ENCODE assay signal across 8 cellular contexts in the genomic region with DNA sequence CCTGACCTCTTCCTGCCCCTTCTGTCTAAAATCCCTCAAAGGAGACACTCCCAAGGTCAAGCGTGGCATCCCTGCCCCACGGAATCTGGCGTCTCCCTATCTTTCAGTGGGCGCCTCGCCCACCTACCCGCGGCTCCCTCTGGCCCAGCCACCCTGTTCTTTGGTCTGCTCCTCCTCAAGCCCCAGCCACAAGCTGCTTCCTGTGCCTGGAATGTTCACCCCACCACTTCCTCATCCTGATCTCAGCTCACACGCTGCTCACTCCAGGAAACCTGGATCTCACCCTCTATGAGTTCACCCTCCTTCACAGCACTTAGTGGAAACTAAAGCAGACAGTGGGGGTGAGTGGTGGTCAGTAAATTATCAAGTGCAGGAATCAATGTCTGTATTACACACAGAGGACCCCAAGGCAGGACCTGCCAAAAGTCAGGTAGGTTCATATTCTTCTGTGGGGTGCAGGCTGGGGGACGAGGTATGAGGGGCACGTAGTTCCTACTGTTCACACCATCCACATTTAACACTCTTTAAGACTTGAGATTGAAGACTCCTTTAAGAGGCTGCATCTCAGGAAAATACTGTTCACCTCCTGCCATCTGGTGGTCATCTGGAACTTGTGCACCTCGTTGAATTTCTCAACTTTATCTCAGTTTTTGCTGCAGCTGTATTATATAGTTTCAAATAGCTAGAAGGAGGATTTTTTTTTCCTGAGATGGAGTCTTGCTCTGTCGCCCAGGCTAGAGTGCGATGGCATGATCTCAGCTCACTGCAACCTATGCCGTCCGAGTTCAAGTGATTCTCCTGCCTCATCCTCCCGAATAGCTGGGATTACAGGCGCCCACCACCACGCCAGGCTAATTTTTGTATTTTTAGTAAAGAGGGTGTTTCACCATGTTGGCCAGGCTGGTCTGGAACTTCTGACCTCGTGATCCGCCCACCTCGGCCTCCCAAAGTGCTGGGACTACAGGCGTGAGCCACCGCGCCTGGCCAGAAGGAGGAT.
DNase-seq lines count a peak whose midpoint lies in the region; ATAC-seq and TF ChIP-seq lines count a peak whose summit lies in the region.

No MANE protein-coding gene starts in this region.

- H3F3A ChIP-seq in neural progenitor cell (ENCODE audit: low read depth), result no peaks in the 10 kb centered on the region

- H3K4me3 ChIP-seq in fibroblast of lung (replicated peaks in 1 of 4; ENCODE audit: control extremely low read depth in 1 of 4, insufficient read depth in 1 of 4, low read depth in 3 of 4, low read length in 4 of 4) (no peak overlapping the region), neural progenitor cell (no peak overlapping the region)

- no peaks in the 10 kb centered on the region for H4K20me1 ChIP-seq in fibroblast of lung (ENCODE audit: control insufficient read depth, extremely low read depth, insufficient read depth, low read length)
- H4K20me1 ChIP-seq in neural progenitor cell (ENCODE audit: low read depth), result no peaks in the 10 kb centered on the region

- H3K27ac ChIP-seq in CD4-positive, alpha-beta T cell (ENCODE audit: low read depth, low read length), result no peak overlapping the region
- H3K27ac ChIP-seq in fibroblast of lung (ENCODE audit: insufficient read depth, low read length) (no peak overlapping the region), neural progenitor cell (no peak overlapping the region)

- POLR2A ChIA-PET in CD4-positive, alpha-beta T cell (lab: Charles Lee), result no interaction called here

- H3K27me3 Mint-ChIP-seq in CD4-positive, alpha-beta T cell, result no peaks in the 10 kb centered on the region
- H3K27me3 Mint-ChIP-seq in neural progenitor cell (ENCODE audit: insufficient read depth, low read depth), result peaks cover 4% of the 10 kb centered on the region

- H3K36me3 ChIP-seq in fibroblast of lung (ENCODE audit: control insufficient read depth, insufficient read depth, low read length) (no peaks in the 10 kb centered on the region), neural progenitor cell (no peaks in the 10 kb centered on the region)

- no peak for DNase-seq in CD4-positive, alpha-beta T cell
- DNase-seq in HT-29 (ENCODE audit: low spot score) (peak; percentile 85), fibroblast of lung (ENCODE audit: low read depth in 2 of 2) (peak; percentile 73 to 84), neural progenitor cell (ENCODE audit: low spot score) (peak; percentile 81), COR-L47 (lab: John Stamatoyannopoulos, UW) (no peak), DMS153 (lab: John Stamatoyannopoulos, UW) (no peak)

- H3K4me3 Mint-ChIP-seq in CD4-positive, alpha-beta T cell, result no peak overlapping the region
- H3K4me3 Mint-ChIP-seq in neural progenitor cell, result no peak overlapping the region

- no peak overlapping the region for H3K9ac ChIP-seq in fibroblast of lung (ENCODE audit: insufficient read depth, low read length)
- no peak overlapping the region for H3K9ac ChIP-seq in neural progenitor cell

- peak; percentile 64 for ATAC-seq in CD4-positive, alpha-beta T cell (ENCODE audit: poor library complexity)
- ATAC-seq in GM18502 (IDR thresholded peaks at IDR 0.05; ENCODE audit: poor library complexity, unreplicated experiment), result peak; percentile 64
- peak; percentile 82 for ATAC-seq in SK-N-SH treated with all-trans-retinoic acid at 6 μM for 48 hours

- no peak overlapping the region for H2AFZ ChIP-seq in fibroblast of lung (ENCODE audit: low read length)
- H2AFZ ChIP-seq in neural progenitor cell (replicated peaks), result no peak overlapping the region

- H3K27ac Mint-ChIP-seq in CD4-positive, alpha-beta T cell, result no peak overlapping the region
- H3K27ac Mint-ChIP-seq in neural progenitor cell, result peak overlapping the region; percentile 24

- H3K4me1 ChIP-seq in fibroblast of lung (ENCODE audit: control insufficient read depth, extremely low read depth, insufficient read depth, low read length) (no peaks in the 10 kb centered on the region), neural progenitor cell (no peaks in the 10 kb centered on the region)

- no peaks in the 10 kb centered on the region for H3K9me3 Mint-ChIP-seq in CD4-positive, alpha-beta T cell
- H3K9me3 Mint-ChIP-seq in neural progenitor cell, result no peaks in the 10 kb centered on the region

- H3K36me3 Mint-ChIP-seq in CD4-positive, alpha-beta T cell (ENCODE audit: low read depth), result no peaks in the 10 kb centered on the region
- no peaks in the 10 kb centered on the region for H3K36me3 Mint-ChIP-seq in neural progenitor cell

- no peaks in the 10 kb centered on the region for H3K9me3 ChIP-seq in CD4-positive, alpha-beta T cell (ENCODE audit: control insufficient read depth, low read length)
- H3K9me3 ChIP-seq in fibroblast of lung (ENCODE audit: control insufficient read depth, insufficient read depth, low read depth, low read length) (no peaks in the 10 kb centered on the region), neural progenitor cell (ENCODE audit: low read depth) (no peaks in the 10 kb centered on the region)

- TF ChIP-seq CTCF in CD4-positive, alpha-beta T cell (IDR thresholded peaks at IDR 0.05), result peak; percentile 60
- TF ChIP-seq CTCF in fibroblast of lung (conservative IDR thresholded peaks at IDR 0.05 in 1 of 2, IDR thresholded peaks at IDR 0.05 in 1 of 2; ENCODE audit: low read depth in 1 of 2, low read length in 2 of 2) (peak; percentile 64 to 78), neural progenitor cell (IDR thresholded peaks at IDR 0.05) (peak; percentile 85)

- intact Hi-C loops in CD4-positive, alpha-beta T cell (cut with DNase I, micrococcal nuclease), result loop anchor here (2.0 kb wide), 2 partner anchors 1242 to 1398 kb away; no protein-coding TSS in a partner anchor

- H3K4me2 ChIP-seq in fibroblast of lung (ENCODE audit: extremely low read depth, insufficient read depth, low read length) (no peak overlapping the region), neural progenitor cell (no peak overlapping the region)

- CTCF ChIA-PET in CD4-positive, alpha-beta T cell (lab: Charles Lee), result no interaction called here

- peaks cover 3% of the 10 kb centered on the region for H3K4me1 Mint-ChIP-seq in CD4-positive, alpha-beta T cell (ENCODE audit: low read depth)
- H3K4me1 Mint-ChIP-seq in neural progenitor cell, result peaks cover 8% of the 10 kb centered on the region

- H3K79me2 ChIP-seq in fibroblast of lung (ENCODE audit: control insufficient read depth, insufficient read depth, low read length) (no peaks in the 10 kb centered on the region), neural progenitor cell (ENCODE audit: low read depth) (no peaks in the 10 kb centered on the region)

- H3K27me3 ChIP-seq in CD4-positive, alpha-beta T cell (ENCODE audit: control insufficient read depth, insufficient read depth, low read length), result no peaks in the 10 kb centered on the region
- H3K27me3 ChIP-seq in fibroblast of lung (ENCODE audit: control insufficient read depth, insufficient read depth, low read length) (peaks cover 3% of the 10 kb centered on the region), neural progenitor cell (no peaks in the 10 kb centered on the region)

TF ChIP-seq in SK-N-SH treated with all-trans-retinoic acid at 6 μM for 48 hours, 23 proteins besides CTCF, POLR2A, EP300 and RAD21 (continues in another document):
- no peak for TF ChIP-seq ESRRG (CRISPR knock-in tag; IDR thresholded peaks at IDR 0.05)
- TF ChIP-seq PPARA (CRISPR knock-in tag; IDR thresholded peaks at IDR 0.05; ENCODE audit: borderline replicate concordance), result no peak
- TF ChIP-seq TCF4 (CRISPR knock-in tag; IDR thresholded peaks at IDR 0.05; ENCODE audit: borderline replicate concordance), result no peak
- TF ChIP-seq TOX (CRISPR knock-in tag; IDR thresholded peaks at IDR 0.05; ENCODE audit: borderline replicate concordance), result no peak
- TF ChIP-seq, protein P1, sequence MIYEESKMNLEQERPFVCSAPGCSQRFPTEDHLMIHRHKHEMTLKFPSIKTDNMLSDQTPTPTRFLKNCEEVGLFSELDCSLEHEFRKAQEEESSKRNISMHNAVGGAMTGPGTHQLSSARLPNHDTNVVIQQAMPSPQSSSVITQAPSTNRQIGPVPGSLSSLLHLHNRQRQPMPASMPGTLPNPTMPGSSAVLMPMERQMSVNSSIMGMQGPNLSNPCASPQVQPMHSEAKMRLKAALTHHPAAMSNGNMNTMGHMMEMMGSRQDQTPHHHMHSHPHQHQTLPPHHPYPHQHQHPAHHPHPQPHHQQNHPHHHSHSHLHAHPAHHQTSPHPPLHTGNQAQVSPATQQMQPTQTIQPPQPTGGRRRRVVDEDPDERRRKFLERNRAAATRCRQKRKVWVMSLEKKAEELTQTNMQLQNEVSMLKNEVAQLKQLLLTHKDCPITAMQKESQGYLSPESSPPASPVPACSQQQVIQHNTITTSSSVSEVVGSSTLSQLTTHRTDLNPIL (CRISPR knock-in tag; IDR thresholded peaks at IDR 0.05; ENCODE audit: low read depth), result no peak
- no peak for TF ChIP-seq OSR1 (CRISPR knock-in tag; IDR thresholded peaks at IDR 0.05)
- no peak for TF ChIP-seq ISL1 (CRISPR knock-in tag; IDR thresholded peaks at IDR 0.05)
- TF ChIP-seq ZC3H10 (CRISPR knock-in tag; IDR thresholded peaks at IDR 0.05), result no peak
- no peak for TF ChIP-seq BACH2 (CRISPR knock-in tag; IDR thresholded peaks at IDR 0.05; ENCODE audit: borderline replicate concordance)
- TF ChIP-seq, protein P2, sequence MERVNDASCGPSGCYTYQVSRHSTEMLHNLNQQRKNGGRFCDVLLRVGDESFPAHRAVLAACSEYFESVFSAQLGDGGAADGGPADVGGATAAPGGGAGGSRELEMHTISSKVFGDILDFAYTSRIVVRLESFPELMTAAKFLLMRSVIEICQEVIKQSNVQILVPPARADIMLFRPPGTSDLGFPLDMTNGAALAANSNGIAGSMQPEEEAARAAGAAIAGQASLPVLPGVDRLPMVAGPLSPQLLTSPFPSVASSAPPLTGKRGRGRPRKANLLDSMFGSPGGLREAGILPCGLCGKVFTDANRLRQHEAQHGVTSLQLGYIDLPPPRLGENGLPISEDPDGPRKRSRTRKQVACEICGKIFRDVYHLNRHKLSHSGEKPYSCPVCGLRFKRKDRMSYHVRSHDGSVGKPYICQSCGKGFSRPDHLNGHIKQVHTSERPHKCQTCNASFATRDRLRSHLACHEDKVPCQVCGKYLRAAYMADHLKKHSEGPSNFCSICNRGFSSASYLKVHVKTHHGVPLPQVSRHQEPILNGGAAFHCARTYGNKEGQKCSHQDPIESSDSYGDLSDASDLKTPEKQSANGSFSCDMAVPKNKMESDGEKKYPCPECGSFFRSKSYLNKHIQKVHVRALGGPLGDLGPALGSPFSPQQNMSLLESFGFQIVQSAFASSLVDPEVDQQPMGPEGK (CRISPR knock-in tag; IDR thresholded peaks at IDR 0.05; ENCODE audit: borderline replicate concordance), result no peak
- TF ChIP-seq ZNF565 (CRISPR knock-in tag; conservative IDR thresholded peaks at IDR 0.05; ENCODE audit: low read depth), result no peak
- no peak for TF ChIP-seq SNAI2 (CRISPR knock-in tag; IDR thresholded peaks at IDR 0.05)

Comparison
In these comparisons a context has a peak if more than half of its experiments do, and no peak if none do; other contexts are left out.
1. DNase-seq: peak in HT-29 (single experiment), fibroblast of lung (2 of 2) and neural progenitor cell (single experiment); none in CD4-positive, alpha-beta T cell (0 of 10), COR-L47 (single experiment) and DMS153 (single experiment).
2. Peak in every context shown above with its lines, with median percentiles within 50 percentile points of each other: ATAC-seq and CTCF ChIP-seq.